26 cellular contexts compared by ENCODE assay signal in the genomic region with DNA sequence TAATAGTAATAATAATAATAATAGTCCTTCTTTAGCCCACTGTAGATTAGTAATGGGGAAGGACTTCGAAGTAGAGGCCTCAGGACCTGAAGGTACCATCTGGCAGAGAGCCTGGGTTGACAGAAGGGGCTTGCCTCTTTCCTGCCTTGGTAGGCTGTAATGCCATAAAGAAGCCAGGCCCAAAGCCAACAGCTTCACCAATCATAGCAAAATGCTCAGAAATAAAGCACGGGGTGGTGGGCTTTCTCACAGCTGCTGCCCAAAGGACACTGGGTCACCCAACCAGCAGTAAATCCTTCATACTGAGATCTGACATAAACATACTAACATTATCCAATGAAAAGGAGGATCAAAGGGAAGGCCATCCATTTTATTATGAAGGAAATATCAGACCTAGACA.
DNase-seq lines count a peak whose midpoint lies in the region; ATAC-seq and TF ChIP-seq lines count a peak whose summit lies in the region.
"Had no signal": no experiment of that assay in that cellular context is flagged by ENCODE, and none has a peak within 500 bp of the region (broad histone marks: within the 10 kb centered on the region; RNA-seq: fewer than 3 reads in every experiment).

No MANE protein-coding gene starts in this region.

- H4K20me1 ChIP-seq in BLaER1 (no peaks in the 10 kb centered on the region), OCI-LY1 (ENCODE audit: insufficient read depth, low read length) (no peaks in the 10 kb centered on the region)

- H3K4me1 ChIP-seq in BLaER1 = peaks cover 24% of the 10 kb centered on the region
- peaks cover 15% of the 10 kb centered on the region for H3K4me1 ChIP-seq in OCI-LY1 (ENCODE audit: insufficient read depth, low read length, severe bottlenecking)
- H3K4me1 ChIP-seq in esophagus muscularis mucosa = no peaks in the 10 kb centered on the region
- H3K4me1 ChIP-seq: psoas muscle, tibial artery had no signal

- CTCF ChIA-PET in activated CD4-positive, alpha-beta T cell treated with anti-CD3 and anti-CD28 coated beads for 36 hours (lab: Charles Lee) = interaction anchor here (1.2 kb wide), 1 partner anchor 8 kb away, joined by 3 read pairs; no protein-coding TSS in a partner anchor

- no peak for TF ChIP-seq EP300 in esophagus muscularis mucosa (IDR thresholded peaks at IDR 0.05)

- no peaks in the 10 kb centered on the region for H3K9me3 Mint-ChIP-seq in activated CD4-positive, alpha-beta T cell treated with anti-CD3 and anti-CD28 coated beads for 36 hours (ENCODE audit: low read depth)
- H3K9me3 Mint-ChIP-seq: activated naive CD4-positive, alpha-beta T cell treated with anti-CD3 and anti-CD28 coated beads, Interleukin-2, amount 50 U/mL, for 24 hours; naive thymus-derived CD8-positive, alpha-beta T cell had no signal

- 83% methylated on average over 2 of the region's 2 CpGs for WGBS in esophagus muscularis mucosa

- no peaks in the 10 kb centered on the region for H3K27me3 Mint-ChIP-seq in activated CD4-positive, alpha-beta T cell treated with anti-CD3 and anti-CD28 coated beads for 36 hours
- H3K27me3 Mint-ChIP-seq: activated naive CD4-positive, alpha-beta T cell treated with anti-CD3 and anti-CD28 coated beads, Interleukin-2, amount 50 U/mL, for 24 hours; naive thymus-derived CD8-positive, alpha-beta T cell had no signal

- H3K4me3 ChIP-seq in BLaER1 (no peak overlapping the region), HL-60 (replicated peaks; ENCODE audit: insufficient read depth, low read length) (no peak overlapping the region), OCI-LY1 (ENCODE audit: low read depth, low read length, poor library complexity, severe bottlenecking) (no peak overlapping the region), esophagus muscularis mucosa (no peak overlapping the region)
- H3K4me3 ChIP-seq: lower lobe of right lung, psoas muscle, tibial artery had no signal

- H3K27me3 ChIP-seq in BLaER1 (no peaks in the 10 kb centered on the region), HL-60 (ENCODE audit: insufficient read depth, poor library complexity, severe bottlenecking) (no peaks in the 10 kb centered on the region), OCI-LY1 (ENCODE audit: insufficient read depth, low read length) (no peaks in the 10 kb centered on the region), esophagus muscularis mucosa (no peaks in the 10 kb centered on the region)
- H3K27me3 ChIP-seq: tibial artery had no signal

- peaks cover 4% of the 10 kb centered on the region for H3K36me3 Mint-ChIP-seq in activated CD4-positive, alpha-beta T cell treated with anti-CD3 and anti-CD28 coated beads for 36 hours (ENCODE audit: low read depth)

- peaks cover 5% of the 10 kb centered on the region; the same call in 1 of the 2 replicates for H3F3A ChIP-seq in OCI-LY1 (ENCODE audit: insufficient read depth, low read length)

- DNase-seq in HL-60 (ENCODE audit: low read depth in 1 of 2, low spot score in 1 of 2) (no peak), esophagus muscularis mucosa (ENCODE audit: extremely low spot score) (peak; percentile 75), NCI-H748 treated with DMSO at 0.1 percent for 48 hours (lab: John Stamatoyannopoulos, UW) (no peak), occipital lobe (lab: John Stamatoyannopoulos, UW) (no peak), anterior cingulate cortex (lab: John Stamatoyannopoulos, UW) (no peak)
- DNase-seq in activated CD4-positive, alpha-beta T cell treated with anti-CD3 and anti-CD28 coated beads for 36 hours = no peak
- DNase-seq: amygdala; DMS53; hippocampal formation; IMR-90; lower lobe of right lung; naive thymus-derived CD8-positive, alpha-beta T cell; NCI-H1105; NCI-H2029 treated with DMSO at 0.1 percent for 48 hours; NCI-H2227 treated with DMSO at 0.1 percent for 48 hours; psoas muscle; stimulated activated CD4-positive, alpha-beta T cell treated with anti-CD3 and anti-CD28 coated beads, Interleukin-4, amount 100 ng/mL, for 1 hour; T-helper 1 cell; tibial artery had no signal

- no peaks in the 10 kb centered on the region for H3K4me1 Mint-ChIP-seq in activated CD4-positive, alpha-beta T cell treated with anti-CD3 and anti-CD28 coated beads for 36 hours
- H3K4me1 Mint-ChIP-seq: activated naive CD4-positive, alpha-beta T cell treated with anti-CD3 and anti-CD28 coated beads, Interleukin-2, amount 50 U/mL, for 24 hours had no signal

- H3K27ac Mint-ChIP-seq in activated CD4-positive, alpha-beta T cell treated with anti-CD3 and anti-CD28 coated beads for 36 hours = no peak overlapping the region
- H3K27ac Mint-ChIP-seq: activated naive CD4-positive, alpha-beta T cell treated with anti-CD3 and anti-CD28 coated beads, Interleukin-2, amount 50 U/mL, for 24 hours had no signal

- POLR2A ChIA-PET in activated CD4-positive, alpha-beta T cell treated with anti-CD3 and anti-CD28 coated beads for 36 hours (lab: Charles Lee) = no interaction called here

- H3K9me2 ChIP-seq in OCI-LY1 (ENCODE audit: low read depth, low read length) = no peaks in the 10 kb centered on the region

- TF ChIP-seq POLR2A in esophagus muscularis mucosa (IDR thresholded peaks at IDR 0.05; ENCODE audit: low read depth) = no peak

- no peak overlapping the region for H3K4me3 Mint-ChIP-seq in activated CD4-positive, alpha-beta T cell treated with anti-CD3 and anti-CD28 coated beads for 36 hours
- H3K4me3 Mint-ChIP-seq: activated naive CD4-positive, alpha-beta T cell treated with anti-CD3 and anti-CD28 coated beads, Interleukin-2, amount 50 U/mL, for 24 hours had no signal

- H3K79me2 ChIP-seq in OCI-LY1 (ENCODE audit: insufficient read depth, low read length) = no peaks in the 10 kb centered on the region

- no peaks in the 10 kb centered on the region for H3K9me3 ChIP-seq in BLaER1
- H3K9me3 ChIP-seq in OCI-LY1 (ENCODE audit: low read length) = no peaks in the 10 kb centered on the region
- H3K9me3 ChIP-seq in esophagus muscularis mucosa = no peaks in the 10 kb centered on the region
- H3K9me3 ChIP-seq: lower lobe of right lung, psoas muscle, tibial artery had no signal

- H2AFZ ChIP-seq in OCI-LY1 (ENCODE audit: low read length) = no peak overlapping the region

- ATAC-seq in activated CD4-positive, alpha-beta T cell treated with anti-CD3 and anti-CD28 coated beads for 36 hours = no peak
- ATAC-seq: activated CD4-positive, CD25-positive, alpha-beta regulatory T cell treated with anti-CD3 and anti-CD28 coated beads, Interleukin-2, amount 50 U/mL, for 24 hours; HCT116; lower lobe of right lung; naive thymus-derived CD8-positive, alpha-beta T cell; psoas muscle; sciatic nerve had no signal

- intact Hi-C loops in esophagus muscularis mucosa (cut with DNase I) = no loop called here
- intact Hi-C loops in activated CD4-positive, alpha-beta T cell treated with anti-CD3 and anti-CD28 coated beads for 36 hours (cut with DNase I, micrococcal nuclease) = no loop called here

- peaks cover 22% of the 10 kb centered on the region; the same call in 1 of the 2 replicates for H3K36me3 ChIP-seq in BLaER1
- no peaks in the 10 kb centered on the region; the same call in 1 of the 2 replicates for H3K36me3 ChIP-seq in OCI-LY1 (ENCODE audit: insufficient read depth, low read length)
- no peaks in the 10 kb centered on the region for H3K36me3 ChIP-seq in esophagus muscularis mucosa
- H3K36me3 ChIP-seq: tibial artery had no signal

- H3K27ac ChIP-seq in BLaER1 (peak overlapping the region; percentile 47), HL-60 (replicated peaks) (peak overlapping the region; percentile 56), OCI-LY1 (ENCODE audit: low read depth, low read length, poor library complexity, severe bottlenecking) (peak overlapping the region; percentile 55), esophagus muscularis mucosa (replicated peaks in 1 of 4) (no peak overlapping the region)
- H3K27ac ChIP-seq: lower lobe of right lung, psoas muscle, RWPE1, tibial artery had no signal

- TF ChIP-seq CTCF in HL-60 (IDR thresholded peaks at IDR 0.05; ENCODE audit: insufficient read depth, low read length) (no peak), OCI-LY1 (IDR thresholded peaks at IDR 0.05; ENCODE audit: low read length) (no peak), esophagus muscularis mucosa (IDR thresholded peaks at IDR 0.05) (no peak)

- H3K9ac ChIP-seq in BLaER1 = no peak overlapping the region
- no peak overlapping the region for H3K9ac ChIP-seq in OCI-LY1 (ENCODE audit: low read length)

- H3K4me2 ChIP-seq in BLaER1 (peak overlapping the region; percentile 64), OCI-LY1 (ENCODE audit: low read length) (peak overlapping the region; percentile 43)

Comparison
In these comparisons a context has a peak if more than half of its experiments do, and no peak if none do; other contexts are left out.
1. H3K27ac ChIP-seq: peak in BLaER1 (single experiment), HL-60 (single experiment) and OCI-LY1 (single experiment); none in esophagus muscularis mucosa (0 of 4).